ENCODE assay signal across 30 cellular contexts in the genomic region with DNA sequence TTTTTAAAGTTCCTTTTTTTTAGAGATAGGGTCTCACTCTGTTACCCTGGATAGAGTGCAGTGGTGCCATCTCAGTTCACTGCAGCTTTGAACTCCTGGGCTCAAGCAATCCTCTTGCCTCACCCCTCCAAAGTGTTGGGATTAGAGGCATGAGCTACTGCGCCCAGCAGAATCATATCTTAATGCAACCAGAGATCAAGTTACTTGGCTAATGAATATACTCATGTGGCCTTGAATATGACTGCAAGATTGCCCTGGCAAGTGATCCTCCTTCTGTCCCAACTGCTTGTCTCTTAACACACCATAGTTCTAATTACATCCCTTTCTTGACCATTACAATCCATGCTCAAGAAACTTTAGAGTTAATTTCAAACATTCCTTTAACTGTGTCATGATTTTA.
"Had no signal": no experiment of that assay in that cellular context is flagged by ENCODE, and none has a peak within 500 bp of the region (broad histone marks: within the 10 kb centered on the region; RNA-seq: fewer than 3 reads in every experiment).

No MANE protein-coding gene starts in this region.

- H3K4me3 ChIP-seq: cardiac muscle cell, Peyer's patch, SJSA1 had no signal

- ATAC-seq: activated naive CD8-positive, alpha-beta T cell treated with anti-CD3 and anti-CD28 coated beads, Interleukin-2, amount 50 U/mL, for 24 hours; activated T-cell treated with anti-CD3 and anti-CD28 coated beads, Interleukin-2, amount 50 U/mL, for 4 hours; PC-3 had no signal

- DNase-seq: activated B cell treated with CpG ODN at 0.5 μM for 24 hours; activated CD4-positive, alpha-beta memory T cell treated with anti-CD3 and anti-CD28 coated beads for 36 hours; activated CD4-positive, alpha-beta T cell treated with anti-CD3 and anti-CD28 coated beads for 4 hours; activated CD4-positive, alpha-beta T cell treated with anti-CD3 and anti-CD28 coated beads, Interleukin-2, amount 50 U/mL, for 1 hour; activated CD4-positive, CD25-positive, alpha-beta regulatory T cell treated with anti-CD3 and anti-CD28 coated beads, Interleukin-2, amount 50 U/mL, for 72 hours; activated CD8-positive, alpha-beta memory T cell treated with anti-CD3 and anti-CD28 coated beads, Interleukin-2, amount 50 U/mL, for 4 hours; activated effector memory CD4-positive, alpha-beta T cell treated with Interleukin-2 at 50 U/mL for 16 hours; activated naive CD4-positive, alpha-beta T cell treated with anti-CD3 and anti-CD28 coated beads, Interleukin-2, amount 10 ng/mL, durations not matched to agents 7 days and 5 days; activated naive CD8-positive, alpha-beta T cell treated with anti-CD3 and anti-CD28 coated beads, Interleukin-2, amount 50 U/mL, for 24 hours; activated T-cell treated with anti-CD3 and anti-CD28 coated beads for 4 hours; activated T-cell treated with anti-CD3 and anti-CD28 coated beads, Interleukin-2, amount 50 U/mL, for 4 hours; aorta; NCI-H1092 treated with DMSO at 0.1 percent for 48 hours; NCI-H1417; NCI-H146; NCI-H187; NCI-H2029 treated with DMSO at 0.1 percent for 48 hours; NCI-H2107; NCI-H226; NCI-H446 treated with DMSO at 0.1 percent for 48 hours; NCI-H69; NK-92 treated with Interleukin-12 subunit alpha and Interleukin-12 subunit beta, amount 100 ng/mL, for 24 hours; PC-3; Peyer's patch; RPMI8226; SHP77 treated with DMSO at 0.1 percent for 48 hours; SK-N-SH had no signal

- H3K27ac ChIP-seq: cardiac muscle cell, KMS-11, Peyer's patch, SJSA1 had no signal

- H3K4me2 ChIP-seq: KMS-11, SK-N-SH had no signal

- H3K9ac ChIP-seq: KMS-11, SK-N-SH had no signal

- H3K27me3 ChIP-seq: cardiac muscle cell, Peyer's patch, SJSA1 had no signal

- H3K9me3 ChIP-seq: Peyer's patch, SJSA1, SK-N-SH had no signal

- H3K36me3 ChIP-seq: cardiac muscle cell, SJSA1 had no signal

- H3K4me1 ChIP-seq: Peyer's patch, SJSA1 had no signal
